20 cellular contexts compared by ENCODE assay signal in the genomic region with DNA sequence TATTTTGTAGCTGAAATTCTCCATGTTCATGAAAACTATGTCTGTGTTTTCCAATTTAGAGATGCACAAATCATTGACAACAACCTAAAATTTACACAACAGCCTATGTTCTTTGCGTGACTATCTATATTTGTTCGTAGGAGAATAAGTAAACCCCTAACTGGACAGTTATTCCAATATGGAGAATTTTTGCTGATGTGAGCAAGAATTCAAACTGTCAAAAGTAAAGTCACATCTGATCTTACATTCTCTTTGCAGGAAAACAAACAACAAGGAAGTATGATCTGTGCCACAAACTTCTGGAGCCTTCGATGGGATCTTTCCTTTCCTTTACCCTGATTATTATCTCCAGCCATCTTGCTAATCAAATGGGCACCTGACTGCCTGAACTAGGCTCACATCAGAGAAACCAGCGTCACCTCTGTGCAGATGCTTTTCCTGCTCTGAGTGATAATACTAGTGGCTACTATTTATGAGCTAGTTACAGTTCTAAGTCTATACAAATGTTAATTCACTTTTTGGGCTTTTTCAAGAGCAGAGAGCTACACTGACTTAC.
"Had no signal": no experiment of that assay in that cellular context is flagged by ENCODE, and none has a peak within 500 bp of the region (broad histone marks: within the 10 kb centered on the region; RNA-seq: fewer than 3 reads in every experiment).

No MANE protein-coding gene starts in this region.

- H3K4me3 Mint-ChIP-seq: activated CD4-positive, alpha-beta T cell treated with anti-CD3 and anti-CD28 coated beads for 36 hours; activated CD8-positive, alpha-beta memory T cell treated with anti-CD3 and anti-CD28 coated beads, Interleukin-2, amount 10 ng/mL, durations not matched to agents 7 days and 5 days; activated naive CD4-positive, alpha-beta T cell treated with anti-CD3 and anti-CD28 coated beads, Interleukin-2, amount 50 U/mL, for 24 hours; activated T-cell treated with anti-CD3 and anti-CD28 coated beads, Interleukin-2, amount 50 U/mL, for 24 hours; activated T-helper 1 cell treated with anti-CD3 and anti-CD28 coated beads, Interleukin-12 subunit alpha, Interleukin-12 subunit beta, Interleukin-2, Interleukin-4 antibody, amounts not matched to agents 30 ng/mL and 10 ng/mL and 1 ng/mL, durations not matched to agents 14 hours and 24 hours and 36 hours; T-helper 1 cell treated with Interleukin-12 subunit alpha and Interleukin-12 subunit beta and Interleukin-4 antibody, amounts not matched to agents 30 μg/mL and 1 μg/mL, for 36 hours had no signal

- DNase-seq: activated CD4-positive, alpha-beta T cell treated with anti-CD3 and anti-CD28 coated beads for 36 hours; activated CD8-positive, alpha-beta memory T cell treated with anti-CD3 and anti-CD28 coated beads, Interleukin-2, amount 10 ng/mL, durations not matched to agents 7 days and 5 days; activated effector memory CD4-positive, alpha-beta T cell treated with Interleukin-2 at 50 U/mL for 16 hours; activated naive CD4-positive, alpha-beta T cell; activated T-cell treated with anti-CD3 and anti-CD28 coated beads, Interleukin-2, amount 50 U/mL, for 24 hours; aorta; caudate nucleus; NCI-H1105 treated with DMSO at 0.1 percent for 48 hours; NCI-H1436 treated with DMSO at 0.1 percent for 48 hours; NCI-H187; NCI-H2081; NCI-H446; NCI-H524; PC-3; SHP77 treated with DMSO at 0.1 percent for 48 hours; WERI-Rb-1 had no signal

- H3K9me3 Mint-ChIP-seq: activated naive CD4-positive, alpha-beta T cell treated with anti-CD3 and anti-CD28 coated beads, Interleukin-2, amount 50 U/mL, for 24 hours; activated T-cell treated with anti-CD3 and anti-CD28 coated beads, Interleukin-2, amount 50 U/mL, for 24 hours; activated T-helper 1 cell treated with anti-CD3 and anti-CD28 coated beads, Interleukin-12 subunit alpha, Interleukin-12 subunit beta, Interleukin-2, Interleukin-4 antibody, amounts not matched to agents 30 ng/mL and 10 ng/mL and 1 ng/mL, durations not matched to agents 14 hours and 24 hours and 36 hours; T-helper 1 cell treated with Interleukin-12 subunit alpha and Interleukin-12 subunit beta and Interleukin-4 antibody, amounts not matched to agents 30 μg/mL and 1 μg/mL, for 36 hours had no signal

- H3K9me3 ChIP-seq: breast epithelium had no signal

- H3K36me3 ChIP-seq: breast epithelium, WERI-Rb-1 had no signal

- H3K27me3 ChIP-seq: breast epithelium had no signal

- H3K27ac ChIP-seq: breast epithelium, WERI-Rb-1 had no signal

- H3K27me3 Mint-ChIP-seq: activated naive CD4-positive, alpha-beta T cell treated with anti-CD3 and anti-CD28 coated beads, Interleukin-2, amount 50 U/mL, for 24 hours had no signal

- H3K27ac Mint-ChIP-seq: activated CD4-positive, alpha-beta T cell treated with anti-CD3 and anti-CD28 coated beads for 36 hours; activated CD8-positive, alpha-beta memory T cell treated with anti-CD3 and anti-CD28 coated beads, Interleukin-2, amount 10 ng/mL, durations not matched to agents 7 days and 5 days; activated naive CD4-positive, alpha-beta T cell treated with anti-CD3 and anti-CD28 coated beads, Interleukin-2, amount 50 U/mL, for 24 hours; activated T-cell treated with anti-CD3 and anti-CD28 coated beads, Interleukin-2, amount 50 U/mL, for 24 hours; activated T-helper 1 cell treated with anti-CD3 and anti-CD28 coated beads, Interleukin-12 subunit alpha, Interleukin-12 subunit beta, Interleukin-2, Interleukin-4 antibody, amounts not matched to agents 30 ng/mL and 10 ng/mL and 1 ng/mL, durations not matched to agents 14 hours and 24 hours and 36 hours; T-helper 1 cell treated with Interleukin-12 subunit alpha and Interleukin-12 subunit beta and Interleukin-4 antibody, amounts not matched to agents 30 μg/mL and 1 μg/mL, for 36 hours had no signal

- H3K36me3 Mint-ChIP-seq: activated CD8-positive, alpha-beta memory T cell treated with anti-CD3 and anti-CD28 coated beads, Interleukin-2, amount 10 ng/mL, durations not matched to agents 7 days and 5 days; activated naive CD4-positive, alpha-beta T cell treated with anti-CD3 and anti-CD28 coated beads, Interleukin-2, amount 50 U/mL, for 24 hours had no signal

- ATAC-seq: activated CD4-positive, alpha-beta T cell treated with anti-CD3 and anti-CD28 coated beads for 36 hours; activated CD8-positive, alpha-beta memory T cell treated with anti-CD3 and anti-CD28 coated beads, Interleukin-2, amount 10 ng/mL, durations not matched to agents 7 days and 5 days had no signal

- H3K4me1 ChIP-seq: breast epithelium had no signal

- H3K4me3 ChIP-seq: breast epithelium had no signal

- H3K4me1 Mint-ChIP-seq: activated CD4-positive, alpha-beta T cell treated with anti-CD3 and anti-CD28 coated beads for 36 hours; activated naive CD4-positive, alpha-beta T cell treated with anti-CD3 and anti-CD28 coated beads, Interleukin-2, amount 50 U/mL, for 24 hours had no signal
